Comparison of ENCODE assay signal across 9 cellular contexts in the genomic region with DNA sequence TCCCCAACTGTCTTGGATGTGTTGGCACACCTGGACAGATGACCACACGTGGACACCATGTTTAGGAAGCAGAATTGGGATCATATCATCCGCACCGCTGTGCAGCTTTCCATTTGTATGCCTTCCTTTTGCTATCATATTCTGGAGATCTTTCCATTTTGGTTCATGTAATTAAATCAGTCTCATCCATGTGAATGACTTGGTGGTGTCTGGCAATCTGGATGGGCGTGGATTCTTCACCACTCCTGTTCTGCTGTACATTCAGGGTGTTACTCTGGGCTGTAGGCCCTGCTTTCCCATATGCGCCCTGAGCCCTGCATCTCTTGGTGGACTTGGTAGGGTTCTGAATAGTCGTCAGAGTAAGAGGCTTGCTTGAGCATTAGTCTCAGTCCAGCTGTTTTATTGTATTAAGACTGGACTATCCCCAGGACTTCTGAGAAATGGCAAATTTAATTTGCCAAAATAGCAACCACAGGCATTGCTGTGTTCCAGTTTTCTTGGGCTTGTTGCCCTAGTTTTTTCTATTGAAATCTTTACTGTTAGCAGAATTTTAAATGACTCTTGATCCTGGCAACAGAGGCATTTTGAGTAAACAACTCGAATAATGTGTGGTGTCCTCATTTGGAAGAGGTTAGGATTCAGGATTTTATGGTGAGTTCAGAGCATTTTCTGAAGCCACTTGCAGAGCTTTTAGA. TPM values are rescaled to one million over a fixed set of nuclear protein-coding genes. Genes with fewer than 3 reads are reported as not detected.
DNase-seq lines count a peak whose midpoint lies in the region; ATAC-seq and TF ChIP-seq lines count a peak whose summit lies in the region.
"Had no signal": no experiment of that assay in that cellular context is flagged by ENCODE, and none has a peak within 500 bp of the region (broad histone marks: within the 10 kb centered on the region; RNA-seq: fewer than 3 reads in every experiment).

No MANE protein-coding gene starts in this region.

- H3K4me1 Mint-ChIP-seq in CD8-positive, alpha-beta T cell (ENCODE audit: low read depth) = peaks cover 65% of the 10 kb centered on the region
- peaks cover 46% of the 10 kb centered on the region for H3K4me1 Mint-ChIP-seq in activated T-helper 1 cell treated with anti-CD3 and anti-CD28 coated beads, Interleukin-12 subunit alpha, Interleukin-12 subunit beta, Interleukin-2, Interleukin-4 antibody, amounts not matched to agents 30 ng/mL and 10 ng/mL and 1 ng/mL, durations not matched to agents 14 hours and 24 hours and 36 hours (ENCODE audit: low read depth)

- H3K27ac Mint-ChIP-seq in CD8-positive, alpha-beta T cell = peak overlapping the region; percentile 81
- H3K27ac Mint-ChIP-seq in activated T-helper 1 cell treated with anti-CD3 and anti-CD28 coated beads, Interleukin-12 subunit alpha, Interleukin-12 subunit beta, Interleukin-2, Interleukin-4 antibody, amounts not matched to agents 30 ng/mL and 10 ng/mL and 1 ng/mL, durations not matched to agents 14 hours and 24 hours and 36 hours = peak overlapping the region; percentile 44

- no peaks in the 10 kb centered on the region for H3K27me3 Mint-ChIP-seq in CD8-positive, alpha-beta T cell (ENCODE audit: low read depth)
- H3K27me3 Mint-ChIP-seq in activated T-helper 1 cell treated with anti-CD3 and anti-CD28 coated beads, Interleukin-12 subunit alpha, Interleukin-12 subunit beta, Interleukin-2, Interleukin-4 antibody, amounts not matched to agents 30 ng/mL and 10 ng/mL and 1 ng/mL, durations not matched to agents 14 hours and 24 hours and 36 hours (ENCODE audit: insufficient read depth) = no peaks in the 10 kb centered on the region

- no peaks in the 10 kb centered on the region for H3K36me3 ChIP-seq in CD8-positive, alpha-beta T cell (ENCODE audit: insufficient read depth, low read length)
- H3K36me3 ChIP-seq in heart left ventricle = peaks cover 0 to 2% (median 0%) of the 10 kb centered on the region in 9 donors

- POLR2A ChIA-PET in CD8-positive, alpha-beta T cell (lab: Charles Lee) = no interaction called here

- H3K27me3 ChIP-seq in CD8-positive, alpha-beta T cell (ENCODE audit: insufficient read depth, low read length) = no peaks in the 10 kb centered on the region
- no peaks in the 10 kb centered on the region for H3K27me3 ChIP-seq in heart left ventricle

- CTCF ChIA-PET in CD8-positive, alpha-beta T cell (lab: Charles Lee) = interaction anchor here (1.3 kb wide), 1 partner anchor 15 kb away, joined by 3 read pairs; a partner anchor contains a TSS

- no peak for ATAC-seq in CD8-positive, alpha-beta T cell
- ATAC-seq in heart left ventricle (peak in 3 of 4 donors; percentile 20 to 49 (median 40)), sciatic nerve (peak; percentile 90), GM19324 (IDR thresholded peaks at IDR 0.05; ENCODE audit: low FRiP score, unreplicated experiment) (no peak), HG03108 (IDR thresholded peaks at IDR 0.05; ENCODE audit: unreplicated experiment) (no peak)

- no peaks in the 10 kb centered on the region for H3K9me3 ChIP-seq in CD8-positive, alpha-beta T cell (ENCODE audit: low read length)
- H3K9me3 ChIP-seq in heart left ventricle = peaks cover 0 to 2% (median under 1%) of the 10 kb centered on the region in 12 donors

- TF ChIP-seq CTCF in CD8-positive, alpha-beta T cell (IDR thresholded peaks at IDR 0.05) = no peak
- no peak for TF ChIP-seq CTCF in heart left ventricle (IDR thresholded peaks at IDR 0.05)

- WGBS in heart left ventricle, 4 donors = 80 to 84% (median 82%) methylated on average over 7 of the region's 7 CpGs

- no peaks in the 10 kb centered on the region for H3K9me3 Mint-ChIP-seq in CD8-positive, alpha-beta T cell
- peaks cover 9% of the 10 kb centered on the region for H3K9me3 Mint-ChIP-seq in activated T-helper 1 cell treated with anti-CD3 and anti-CD28 coated beads, Interleukin-12 subunit alpha, Interleukin-12 subunit beta, Interleukin-2, Interleukin-4 antibody, amounts not matched to agents 30 ng/mL and 10 ng/mL and 1 ng/mL, durations not matched to agents 14 hours and 24 hours and 36 hours

- H3K27ac ChIP-seq in CD8-positive, alpha-beta T cell (ENCODE audit: low read depth, low read length) = no peak overlapping the region
- H3K27ac ChIP-seq in heart left ventricle = peak overlapping the region; percentile 27 to 91 (median 74)

- no peak for TF ChIP-seq POLR2A in heart left ventricle (IDR thresholded peaks at IDR 0.05)

- DNase-seq in CD8-positive, alpha-beta T cell = no peak
- DNase-seq in activated T-helper 1 cell treated with anti-CD3 and anti-CD28 coated beads, Interleukin-12 subunit alpha, Interleukin-12 subunit beta, Interleukin-2, Interleukin-4 antibody, amounts not matched to agents 30 ng/mL and 10 ng/mL and 1 ng/mL, durations not matched to agents 14 hours and 24 hours and 36 hours (ENCODE audit: low spot score) = no peak
- DNase-seq in heart left ventricle = no peak
- no peak for DNase-seq in sciatic nerve (ENCODE audit: low spot score)
- no peak for DNase-seq in DMS153 (lab: John Stamatoyannopoulos, UW)
- DNase-seq in NCI-H187 (lab: John Stamatoyannopoulos, UW) = no peak
- DNase-seq: NCI-H1417 had no signal

- H3K4me1 ChIP-seq in CD8-positive, alpha-beta T cell (ENCODE audit: insufficient read depth, low read length) = peaks cover 32% of the 10 kb centered on the region
- H3K4me1 ChIP-seq in heart left ventricle = peaks cover 6 to 45% (median 37%) of the 10 kb centered on the region in 12 donors

- H3K4me3 Mint-ChIP-seq in CD8-positive, alpha-beta T cell = no peak overlapping the region
- no peak overlapping the region for H3K4me3 Mint-ChIP-seq in activated T-helper 1 cell treated with anti-CD3 and anti-CD28 coated beads, Interleukin-12 subunit alpha, Interleukin-12 subunit beta, Interleukin-2, Interleukin-4 antibody, amounts not matched to agents 30 ng/mL and 10 ng/mL and 1 ng/mL, durations not matched to agents 14 hours and 24 hours and 36 hours

- H3K4me3 ChIP-seq in CD8-positive, alpha-beta T cell (ENCODE audit: low read depth, low read length) = no peak overlapping the region
- H3K4me3 ChIP-seq in heart left ventricle = peak overlapping the region in 5 of 12 donors; percentile 8 to 44 (median 31)

- intact Hi-C loops in CD8-positive, alpha-beta T cell (cut with DNase I, micrococcal nuclease) = loop anchor here in 1 of 2 experiments (1.0 kb wide), 1 partner anchor 14 kb away; no protein-coding TSS in a partner anchor
- intact Hi-C loops in activated T-helper 1 cell treated with anti-CD3 and anti-CD28 coated beads, Interleukin-12 subunit alpha, Interleukin-12 subunit beta, Interleukin-2, Interleukin-4 antibody, amounts not matched to agents 30 ng/mL and 10 ng/mL and 1 ng/mL, durations not matched to agents 14 hours and 24 hours and 36 hours (cut with micrococcal nuclease) = no loop called here
- intact Hi-C loops in heart left ventricle (cut with DNase I) (loop anchor here in 1 of 10 donors (10.0 kb wide), 1 partner anchor 569 kb away; no protein-coding TSS in a partner anchor), sciatic nerve (cut with DNase I) (no loop called here)

- H3K36me3 Mint-ChIP-seq in CD8-positive, alpha-beta T cell = peaks cover 21% of the 10 kb centered on the region
- H3K36me3 Mint-ChIP-seq in activated T-helper 1 cell treated with anti-CD3 and anti-CD28 coated beads, Interleukin-12 subunit alpha, Interleukin-12 subunit beta, Interleukin-2, Interleukin-4 antibody, amounts not matched to agents 30 ng/mL and 10 ng/mL and 1 ng/mL, durations not matched to agents 14 hours and 24 hours and 36 hours (ENCODE audit: low read depth) = peaks cover 24% of the 10 kb centered on the region

RNA-seq across cellular contexts. Expression of a gene that starts 14.9 kb away (rescaled TPM):
- 10 to 100 TPM; 55.3 to 60.6 TPM for total RNA-seq in CD8-positive, alpha-beta T cell
- total RNA-seq in activated T-helper 1 cell treated with anti-CD3 and anti-CD28 coated beads, Interleukin-12 subunit alpha, Interleukin-12 subunit beta, Interleukin-2, Interleukin-4 antibody, amounts not matched to agents 30 ng/mL and 10 ng/mL and 1 ng/mL, durations not matched to agents 14 hours and 24 hours and 36 hours = 35.4 and 35.5 TPM in 2 replicates
- total RNA-seq in heart left ventricle (10 to 100 TPM; 11.9 to 20.7 (median 14.3) TPM), sciatic nerve (32.3 TPM)
- 1 to 10 TPM; 7.2 to 9.2 TPM for polyA plus RNA-seq in heart left ventricle

RNA-seq across cellular contexts. Expression of a gene that starts 29.8 kb away (rescaled TPM):
- not detected for total RNA-seq in CD8-positive, alpha-beta T cell
- total RNA-seq in activated T-helper 1 cell treated with anti-CD3 and anti-CD28 coated beads, Interleukin-12 subunit alpha, Interleukin-12 subunit beta, Interleukin-2, Interleukin-4 antibody, amounts not matched to agents 30 ng/mL and 10 ng/mL and 1 ng/mL, durations not matched to agents 14 hours and 24 hours and 36 hours = 0.13 TPM in 1 of 2 replicates, not detected in the other
- total RNA-seq in heart left ventricle (under 1 TPM in 2 of 9 donors, not detected in 7; 0.25 to 0.44 TPM), sciatic nerve (not detected)
- polyA plus RNA-seq in heart left ventricle = under 1 TPM in 1 of 2 donors, not detected in 1; 0.08 TPM

Comparison
In these comparisons a context has a peak if more than half of its experiments do, and no peak if none do; other contexts are left out.
1. ATAC-seq: peak in heart left ventricle (3 of 4) and sciatic nerve (single experiment); none in CD8-positive, alpha-beta T cell (single experiment), GM19324 (single experiment) and HG03108 (single experiment).